In the genomic region with DNA sequence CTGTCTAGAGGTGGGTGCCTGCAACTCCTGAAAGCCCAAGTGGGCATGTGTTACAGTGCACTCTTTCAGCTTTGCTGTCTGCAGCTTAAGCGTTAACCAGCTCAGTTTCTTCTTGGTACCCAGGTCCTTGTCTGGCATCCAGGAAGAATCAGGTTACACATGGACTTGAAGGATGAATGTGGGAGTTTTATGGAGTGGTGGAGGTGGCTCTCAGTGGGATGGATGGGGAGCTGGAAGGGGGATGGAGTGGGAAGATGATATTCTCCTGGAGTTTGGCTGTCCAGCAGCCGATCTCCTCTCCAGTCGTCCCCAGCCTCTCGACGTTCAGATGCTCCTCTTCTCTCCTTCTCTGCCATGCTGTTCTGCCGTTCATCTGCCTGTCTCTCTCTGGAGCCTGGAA, we compare ENCODE assay signal across 10 cellular contexts. TPM values are rescaled to one million over a fixed set of nuclear protein-coding genes. Genes with fewer than 3 reads are reported as not detected.
"Had no signal": no experiment of that assay in that cellular context is flagged by ENCODE, and none has a peak within 500 bp of the region (broad histone marks: within the 10 kb centered on the region; RNA-seq: fewer than 3 reads in every experiment).

No MANE protein-coding gene starts in this region.

- H3K4me2 ChIP-seq: GM23338 had no signal

- H3K27ac ChIP-seq: HL-60 had no signal

- DNase-seq: H9, HCEC 1CT, HFFc6 had no signal

- H3K4me3 ChIP-seq: GM23338 had no signal

- FAIRE-seq: H1, H54, HepG2 had no signal

RNA-seq across cellular contexts. Expression of gene SELE, which starts 51.4 kb away (rescaled TPM):
- total RNA-seq: GM23338, H1, H9, HFFc6, HT1080 had no signal
- polyA plus RNA-seq: GM23338, H1, IgD-negative memory B cell had no signal
